In genomic region chr1:11787804-11788436, GRCh38 we compare ENCODE assay signal across 10 cellular contexts. TPM values are rescaled to one million over a fixed set of nuclear protein-coding genes. Genes with fewer than 3 reads are reported as not detected.
DNase-seq lines count a peak whose midpoint lies in the region; ATAC-seq and TF ChIP-seq lines count a peak whose summit lies in the region.
"Had no signal": no experiment of that assay in that cellular context is flagged by ENCODE, and none has a peak within 500 bp of the region (broad histone marks: within the 10 kb centered on the region; RNA-seq: fewer than 3 reads in every experiment).

No MANE protein-coding gene starts in this region.

- peak overlapping the region in 1 of 2 donors; percentile 15 for H3K4me3 ChIP-seq in ascending aorta
- peak overlapping the region in 1 of 4 donors; percentile 14 for H3K4me3 ChIP-seq in sigmoid colon

- peaks cover 26 to 62% of the 10 kb centered on the region in 2 donors for H3K4me1 ChIP-seq in ascending aorta
- peaks cover 0 to 76% (median 66%) of the 10 kb centered on the region in 4 donors for H3K4me1 ChIP-seq in sigmoid colon

- no peak for ATAC-seq in HG03565 (IDR thresholded peaks at IDR 0.05; ENCODE audit: unreplicated experiment)

- no peak for TF ChIP-seq EP300 in sigmoid colon (IDR thresholded peaks at IDR 0.05)

- no peak for TF ChIP-seq POLR2A in sigmoid colon (IDR thresholded peaks at IDR 0.05)

- no peaks in the 10 kb centered on the region for H3K27me3 ChIP-seq in ascending aorta
- H3K27me3 ChIP-seq in sigmoid colon: no peaks in the 10 kb centered on the region

- H3K27ac ChIP-seq in 22Rv1 (peak overlapping the region; percentile 29), ascending aorta (peak overlapping the region; percentile 88 to 91), sigmoid colon (peak overlapping the region; percentile 86 to 93 (median 88))
- H3K27ac ChIP-seq: epithelial cell of prostate had no signal

- no peak for DNase-seq in ascending aorta (ENCODE audit: low spot score in 2 of 2)
- DNase-seq in islet precursor cell: peak; percentile 52
- DNase-seq in sigmoid colon: no peak
- DNase-seq in SKM-1 treated with dmso at 0.1 percent for 144 hours (lab: John Stamatoyannopoulos, UW; ENCODE audit: unreplicated experiment): no peak
- DNase-seq in stimulated activated CD4-positive, alpha-beta T cell treated with anti-CD3 and anti-CD28 coated beads, Interleukin-15, amount 100 ng/mL, for 24 hours: no peak
- no peak for DNase-seq in activated CD4-positive, alpha-beta T cell treated with anti-CD3 and anti-CD28 coated beads for 48 hours
- DNase-seq: NCI-H1694 had no signal

- intact Hi-C loops in ascending aorta (cut with DNase I): loop anchor here (1.0 to 5.0 kb wide), 2 partner anchors 15 to 119 kb away; no protein-coding TSS in a partner anchor
- intact Hi-C loops in sigmoid colon (cut with DNase I): loop anchor here (5.0 kb wide), 2 partner anchors 51 to 136 kb away; partner anchors contain the start of genes AGTRAP, FBXO2 and FBXO44

- H3K36me3 ChIP-seq in ascending aorta (peaks cover 0 to 14% of the 10 kb centered on the region in 2 donors), sigmoid colon (peaks cover 0 to 30% (median 7%) of the 10 kb centered on the region in 4 donors)

- 72 to 84% methylated on average over 14 of the region's 14 CpGs for WGBS in sigmoid colon, 2 donors

- TF ChIP-seq CTCF in 22Rv1 (IDR thresholded peaks at IDR 0.05) (no peak), ascending aorta (IDR thresholded peaks at IDR 0.05) (no peak), sigmoid colon (IDR thresholded peaks at IDR 0.05) (no peak)

- H3K9me3 ChIP-seq in ascending aorta (no peaks in the 10 kb centered on the region), sigmoid colon (no peaks in the 10 kb centered on the region)

RNA-seq across cellular contexts. Expression of gene MTHFR, which starts 17.8 kb away (rescaled TPM):
- total RNA-seq in ascending aorta: 48.4 TPM
- total RNA-seq in sigmoid colon: 10 to 100 TPM; 16.8 to 38.3 (median 27.9) TPM
- polyA plus RNA-seq in sigmoid colon: 10 to 100 TPM in 2 of 3 donors, 1 to 10 TPM in 1; 6.6 to 34.6 (median 13.6) TPM

RNA-seq across cellular contexts. Expression of gene CLCN6, which starts 18.1 kb away (rescaled TPM):
- 18.6 TPM for total RNA-seq in ascending aorta
- 10 to 100 TPM; 12.1 to 19.7 (median 16.1) TPM for total RNA-seq in sigmoid colon
- 10 to 100 TPM in 1 of 3 donors, 1 to 10 TPM in 2; 3.0 to 17.6 (median 3.7) TPM for polyA plus RNA-seq in sigmoid colon

RNA-seq across cellular contexts. Expression of gene C1orf167, which starts 25.9 kb away (rescaled TPM):
- total RNA-seq in ascending aorta (not detected), sigmoid colon (1 to 10 TPM in 2 of 4 donors, under 1 TPM in 1, not detected in 1; 0.66 to 1.8 (median 1.1) TPM)
- 1 to 10 TPM; 1.6 to 2.4 (median 2.2) TPM for polyA plus RNA-seq in sigmoid colon

RNA-seq across cellular contexts. Expression of gene AGTRAP, which starts 52.0 kb away (rescaled TPM):
- 95.6 TPM for total RNA-seq in ascending aorta
- 10 to 100 TPM; 22.8 to 58.3 (median 33.6) TPM for total RNA-seq in sigmoid colon
- polyA plus RNA-seq in sigmoid colon: 10 to 100 TPM in 2 of 3 donors, 1 to 10 TPM in 1; 6.7 to 57.3 (median 12.0) TPM

RNA-seq across cellular contexts. Expression of gene NPPA, which starts 59.7 kb away (rescaled TPM):
- not detected for total RNA-seq in ascending aorta
- total RNA-seq in sigmoid colon: not detected
- polyA plus RNA-seq in sigmoid colon: 1 to 10 TPM in 1 of 3 donors, under 1 TPM in 1, not detected in 1; 0.92 to 8.6 TPM

Comparison
In these comparisons a context has a peak if more than half of its experiments do, and no peak if none do; other contexts are left out.
1. H3K27ac ChIP-seq: peak in every context shown above with its lines; median percentile 90 in ascending aorta; 88 in sigmoid colon; 29 in 22Rv1.